Comparison of ENCODE assay signal across 12 cellular contexts in genomic region chr7:77453531-77453930, GRCh38. TPM values are rescaled to one million over a fixed set of nuclear protein-coding genes. Genes with fewer than 3 reads are reported as not detected.
A peak's percentile ranks its signal among the peaks of the same experiment; 100 is the strongest.
DNase-seq lines count a peak whose midpoint lies in the region; ATAC-seq and TF ChIP-seq lines count a peak whose summit lies in the region.
"Had no signal": no experiment of that assay in that cellular context is flagged by ENCODE, and none has a peak within 500 bp of the region (broad histone marks: within the 10 kb centered on the region; RNA-seq: fewer than 3 reads in every experiment).

No MANE protein-coding gene starts in this region.

- H3K4me1 ChIP-seq in breast epithelium (peaks cover 0 to 5% of the 10 kb centered on the region in 2 donors), right lobe of liver (peaks cover 0 to 11% (median 5%) of the 10 kb centered on the region in 4 donors), upper lobe of right lung (peaks cover 11% of the 10 kb centered on the region), MM.1S (ENCODE audit: low read length) (no peaks in the 10 kb centered on the region; the same call in 1 of the 2 replicates), smooth muscle cell (ENCODE audit: low read depth) (no peaks in the 10 kb centered on the region)

- no TSS peak for BruUV-seq in MCF 10A (replicated peaks; lab: Mats Ljungman, UMichigan)

- TF ChIP-seq POLR2A in breast epithelium (IDR thresholded peaks at IDR 0.05) (no peak), right lobe of liver (IDR thresholded peaks at IDR 0.05) (no peak)

- H3K79me2 ChIP-seq in MM.1S (ENCODE audit: low read length) (no peaks in the 10 kb centered on the region), smooth muscle cell (ENCODE audit: low read depth) (no peaks in the 10 kb centered on the region)

- no peak for TF ChIP-seq CTCF in MCF 10A (IDR thresholded peaks at IDR 0.05; ENCODE audit: unreplicated experiment)
- no peak for TF ChIP-seq CTCF in breast epithelium (IDR thresholded peaks at IDR 0.05)
- no peak for TF ChIP-seq CTCF in right lobe of liver (IDR thresholded peaks at IDR 0.05)
- TF ChIP-seq CTCF in upper lobe of right lung (IDR thresholded peaks at IDR 0.05): no peak
- no peak for TF ChIP-seq CTCF in MM.1S (IDR thresholded peaks at IDR 0.05; ENCODE audit: low read length)
- TF ChIP-seq CTCF in smooth muscle cell (IDR thresholded peaks at IDR 0.05; ENCODE audit: borderline replicate concordance, insufficient read depth, poor library complexity, severe bottlenecking): no peak

- H3K27me3 Mint-ChIP-seq in MCF 10A (ENCODE audit: insufficient read depth, unreplicated experiment): no peaks in the 10 kb centered on the region

- H3K36me3 ChIP-seq in breast epithelium (no peaks in the 10 kb centered on the region), right lobe of liver (no peaks in the 10 kb centered on the region), upper lobe of right lung (no peaks in the 10 kb centered on the region), MM.1S (replicated peaks; ENCODE audit: insufficient read depth, low read length) (no peaks in the 10 kb centered on the region), smooth muscle cell (ENCODE audit: low read depth) (no peaks in the 10 kb centered on the region)

- intact Hi-C loops in MCF 10A (cut with micrococcal nuclease) (no loop called here), breast epithelium (cut with DNase I; ENCODE audit: low total_unique reads) (no loop called here), right lobe of liver (cut with DNase I) (no loop called here), upper lobe of right lung (cut with DNase I) (no loop called here)

- H3K4me3 Mint-ChIP-seq in MCF 10A (ENCODE audit: unreplicated experiment): no peak overlapping the region
- H3K4me3 Mint-ChIP-seq: natural killer cell had no signal

- CTCF ChIA-PET in MCF 10A (lab: Yijun Ruan, JAX): interaction anchor here (0.6 to 1.3 kb wide), 2 partner anchors 18 to 70 kb away, joined by 5 read pairs; no protein-coding TSS in a partner anchor

- H3K4me3 ChIP-seq in breast epithelium (no peak overlapping the region), right lobe of liver (no peak overlapping the region), upper lobe of right lung (no peak overlapping the region), MM.1S (ENCODE audit: low read length) (no peak overlapping the region), smooth muscle cell (no peak overlapping the region)

- H3K27ac ChIP-seq in breast epithelium (peak overlapping the region in 1 of 2 donors; percentile 49), cingulate gyrus (ENCODE audit: low read depth, low read length) (peak overlapping the region; percentile 41), right lobe of liver (peak overlapping the region; percentile 28 to 61 (median 55)), upper lobe of right lung (no peak overlapping the region), MM.1S (ENCODE audit: low read length) (no peak overlapping the region), smooth muscle cell (ENCODE audit: low read depth) (no peak overlapping the region)

- H3K27me3 ChIP-seq in breast epithelium (no peaks in the 10 kb centered on the region), right lobe of liver (no peaks in the 10 kb centered on the region), upper lobe of right lung (no peaks in the 10 kb centered on the region), MM.1S (replicated peaks; ENCODE audit: insufficient read depth, low read length) (no peaks in the 10 kb centered on the region), smooth muscle cell (ENCODE audit: low read depth) (no peaks in the 10 kb centered on the region)

- H3K4me1 Mint-ChIP-seq in MCF 10A (ENCODE audit: insufficient read depth, unreplicated experiment): peaks cover 14% of the 10 kb centered on the region

- H4K20me1 ChIP-seq in MM.1S (ENCODE audit: insufficient read depth, low read length) (no peaks in the 10 kb centered on the region), smooth muscle cell (ENCODE audit: low read depth) (no peaks in the 10 kb centered on the region)

- POLR2A ChIA-PET in MCF 10A (lab: Yijun Ruan, JAX): interaction anchor here (1.0 to 1.9 kb wide), 2 partner anchors 20 to 22 kb away, joined by 3 to 4 read pairs; no protein-coding TSS in a partner anchor

- DNase-seq in MCF 10A (ENCODE audit: unreplicated experiment): peak; percentile 64
- no peak for DNase-seq in breast epithelium (ENCODE audit: low spot score in 2 of 2)
- no peak for DNase-seq in right lobe of liver
- DNase-seq in upper lobe of right lung: no peak
- no peak for DNase-seq in MM.1S
- no peak for DNase-seq in smooth muscle cell (lab: John Stamatoyannopoulos, UW; ENCODE audit: unreplicated experiment)
- DNase-seq in LoVo (ENCODE audit: low spot score): no peak
- DNase-seq: activated CD4-positive, CD25-positive, alpha-beta regulatory T cell; natural killer cell; NCI-H146 had no signal

- H3K4me2 ChIP-seq in MM.1S (ENCODE audit: low read depth, low read length) (no peak overlapping the region), smooth muscle cell (no peak overlapping the region)

- WGBS in right lobe of liver (ENCODE audit: insufficient coverage, low coverage, low lambda C conversion rate, missing lambda C conversion rate): 2% methylated on average over 2 of the region's 2 CpGs
- 90% methylated on average over 2 of the region's 2 CpGs for WGBS in smooth muscle cell (ENCODE audit: low lambda C conversion rate)

- H3K9ac ChIP-seq in MM.1S (ENCODE audit: low read length): no peak overlapping the region
- no peak overlapping the region for H3K9ac ChIP-seq in smooth muscle cell (ENCODE audit: low read depth)

- no peaks in the 10 kb centered on the region for H3K9me3 Mint-ChIP-seq in MCF 10A (ENCODE audit: unreplicated experiment)
- H3K9me3 Mint-ChIP-seq: natural killer cell had no signal

- H3K9me3 ChIP-seq in breast epithelium (no peaks in the 10 kb centered on the region), right lobe of liver (no peaks in the 10 kb centered on the region), upper lobe of right lung (no peaks in the 10 kb centered on the region), MM.1S (replicated peaks; ENCODE audit: insufficient read depth, low read length) (no peaks in the 10 kb centered on the region), smooth muscle cell (replicated peaks; ENCODE audit: low read depth) (no peaks in the 10 kb centered on the region)

- no peak overlapping the region for H2AFZ ChIP-seq in MM.1S (ENCODE audit: low read length)
- no peak overlapping the region for H2AFZ ChIP-seq in smooth muscle cell (ENCODE audit: low read depth)

- peak; percentile 97 to 99 (median 99) for ATAC-seq in right lobe of liver
- ATAC-seq in upper lobe of right lung: peak; percentile 68
- ATAC-seq: natural killer cell, Panc1 had no signal

- H3F3A ChIP-seq in MM.1S (ENCODE audit: insufficient read depth, low read length) (no peaks in the 10 kb centered on the region), smooth muscle cell (ENCODE audit: low read depth) (no peaks in the 10 kb centered on the region)

- peak overlapping the region; percentile 50 for H3K27ac Mint-ChIP-seq in MCF 10A (ENCODE audit: low read depth, unreplicated experiment)

- H3K36me3 Mint-ChIP-seq in MCF 10A (ENCODE audit: insufficient read depth, unreplicated experiment): no peaks in the 10 kb centered on the region
- H3K36me3 Mint-ChIP-seq: natural killer cell had no signal

- no peaks in the 10 kb centered on the region for H3K9me2 ChIP-seq in MM.1S (replicated peaks; ENCODE audit: insufficient read depth, low read length)

RNA-seq across cellular contexts. Expression of gene GSAP, which starts 37.4 kb away (rescaled TPM):
- 13.7 and 19.0 TPM in 2 replicates for total RNA-seq in MCF 10A (2022)
- total RNA-seq in breast epithelium: 10 to 100 TPM; 25.8 to 35.7 (median 27.5) TPM
- total RNA-seq in right lobe of liver: 10 to 100 TPM; 14.1 to 34.6 (median 26.5) TPM
- total RNA-seq in upper lobe of right lung: 64.9 TPM
- 0.94 and 3.2 TPM in 2 replicates for total RNA-seq in smooth muscle cell
- 0.45 and 1.1 TPM in 2 replicates for polyA plus RNA-seq in smooth muscle cell

Comparison
In these comparisons a context has a peak if more than half of its experiments do, and no peak if none do; other contexts are left out.
1. H3K27ac ChIP-seq: peak in cingulate gyrus (single experiment) and right lobe of liver (3 of 3); none in upper lobe of right lung (single experiment), MM.1S (single experiment) and smooth muscle cell (single experiment).